Comparison of ENCODE assay signal across 8 cellular contexts in genomic region chr1:155562581-155563376, GRCh38. TPM values are rescaled to one million over a fixed set of nuclear protein-coding genes. Genes with fewer than 3 reads are reported as not detected.
DNase-seq lines count a peak whose midpoint lies in the region; ATAC-seq and TF ChIP-seq lines count a peak whose summit lies in the region.

Gene ASH1L, minus strand, starts transcription at chr1:155562803. Its CDS starts 41,284 bp downstream, at chr1:155521519.

- H3K27me3 Mint-ChIP-seq in activated T-helper 2 cell treated with anti-CD3 and anti-CD28 coated beads, Interferon-gamma antibody, Interleukin-2, Interleukin-4, amounts not matched to agents 10 μg/mL and 5 μg/mL and 100 μg/mL, durations not matched to agents 14 hours and 24 hours and 36 hours (ENCODE audit: low read depth): no peaks in the 10 kb centered on the region
- H3K27me3 Mint-ChIP-seq in natural killer cell (ENCODE audit: low read depth in 2 of 2): no peaks in the 10 kb centered on the region

- TF ChIP-seq CTCF in DOHH2 (IDR thresholded peaks at IDR 0.05; ENCODE audit: low read depth, low read length, poor library complexity, severe bottlenecking) (no peak), Loucy (conservative IDR thresholded peaks at IDR 0.05; ENCODE audit: low read length) (no peak), RWPE2 (IDR thresholded peaks at IDR 0.05; ENCODE audit: poor library complexity, severe bottlenecking) (no peak), fibroblast of mammary gland (conservative IDR thresholded peaks at IDR 0.05; ENCODE audit: control insufficient read depth, insufficient read depth, low read depth, low read length) (no peak), natural killer cell (IDR thresholded peaks at IDR 0.05) (no peak)

- intact Hi-C loops in activated T-helper 2 cell treated with anti-CD3 and anti-CD28 coated beads, Interferon-gamma antibody, Interleukin-2, Interleukin-4, amounts not matched to agents 10 μg/mL and 5 μg/mL and 100 μg/mL, durations not matched to agents 14 hours and 24 hours and 36 hours (cut with micrococcal nuclease): loop anchor here (1.0 to 2.0 kb wide), 2 partner anchors 26 to 126 kb away; partner anchors contain the start of genes DAP3 and YY1AP1
- intact Hi-C loops in natural killer cell (cut with micrococcal nuclease): loop anchor here (5.0 kb wide), 2 partner anchors 240 to 1005 kb away; partner anchors contain the start of genes RUSC1 and UBE2Q1

- no peaks in the 10 kb centered on the region for H3K27me3 ChIP-seq in DOHH2 (ENCODE audit: control insufficient read depth, low read length)
- H3K27me3 ChIP-seq in Loucy (ENCODE audit: insufficient read depth, low read length, poor library complexity, severe bottlenecking): no peaks in the 10 kb centered on the region
- H3K27me3 ChIP-seq in RWPE2 (ENCODE audit: insufficient read depth, poor library complexity, severe bottlenecking): no peaks in the 10 kb centered on the region

- peak within 1 kb of the TSS; percentile 83 for H3K4me3 ChIP-seq in DOHH2 (ENCODE audit: low read length)
- H3K4me3 ChIP-seq in Loucy (ENCODE audit: low read length, poor library complexity, severe bottlenecking): peak within 1 kb of the TSS; percentile 76
- peak within 1 kb of the TSS; percentile 69 for H3K4me3 ChIP-seq in RWPE2 (ENCODE audit: severe bottlenecking)
- H3K4me3 ChIP-seq in fibroblast of mammary gland (ENCODE audit: control insufficient read depth, low read depth, low read length): peak within 1 kb of the TSS; percentile 90

- H3K9me3 ChIP-seq in DOHH2 (ENCODE audit: control insufficient read depth, insufficient read depth, low read length): no peaks in the 10 kb centered on the region
- no peaks in the 10 kb centered on the region for H3K9me3 ChIP-seq in Loucy (ENCODE audit: insufficient read depth, low read depth, low read length)
- H3K9me3 ChIP-seq in RWPE2 (ENCODE audit: severe bottlenecking): no peaks in the 10 kb centered on the region

- ATAC-seq in RWPE2 (ENCODE audit: low read depth): peak; percentile 86
- ATAC-seq in natural killer cell: peak; percentile 76 to 90 (median 80)

- peak; percentile 88 for DNase-seq in H4 (ENCODE audit: low spot score)
- DNase-seq in RWPE2 (ENCODE audit: low spot score): peak; percentile 91
- DNase-seq in activated T-helper 2 cell treated with anti-CD3 and anti-CD28 coated beads, Interferon-gamma antibody, Interleukin-2, Interleukin-4, amounts not matched to agents 10 μg/mL and 5 μg/mL and 100 μg/mL, durations not matched to agents 14 hours and 24 hours and 36 hours (ENCODE audit: low spot score): peak; percentile 87
- peak; percentile 84 for DNase-seq in fibroblast of mammary gland (ENCODE audit: low read depth)
- DNase-seq in natural killer cell: peak; percentile 91
- DNase-seq in stimulated activated naive CD4-positive, alpha-beta T cell (lab: John Stamatoyannopoulos, UW): peak; percentile 85 to 96 (median 89)

- peak within 1 kb of the TSS; percentile 99 for H3K4me3 Mint-ChIP-seq in activated T-helper 2 cell treated with anti-CD3 and anti-CD28 coated beads, Interferon-gamma antibody, Interleukin-2, Interleukin-4, amounts not matched to agents 10 μg/mL and 5 μg/mL and 100 μg/mL, durations not matched to agents 14 hours and 24 hours and 36 hours (ENCODE audit: low read depth)
- H3K4me3 Mint-ChIP-seq in natural killer cell: peak within 1 kb of the TSS; percentile 99

- no peaks in the 10 kb centered on the region for H3K9me2 ChIP-seq in DOHH2 (replicated peaks; ENCODE audit: control insufficient read depth, low read length)
- H3K9me2 ChIP-seq in Loucy (replicated peaks; ENCODE audit: low read depth, low read length): no peaks in the 10 kb centered on the region

- H4K20me1 ChIP-seq in DOHH2 (ENCODE audit: control insufficient read depth, insufficient read depth, low read depth, low read length) (peaks cover 30% of the 10 kb centered on the region), Loucy (ENCODE audit: insufficient read depth, low read length, poor library complexity, severe bottlenecking) (peaks cover 46% of the 10 kb centered on the region)

- H3F3A ChIP-seq in DOHH2 (ENCODE audit: control insufficient read depth, insufficient read depth) (no peaks in the 10 kb centered on the region), Loucy (ENCODE audit: low read depth) (peaks cover 5% of the 10 kb centered on the region; the same call in 1 of the 2 replicates)

- peaks cover 21% of the 10 kb centered on the region for H3K4me1 Mint-ChIP-seq in activated T-helper 2 cell treated with anti-CD3 and anti-CD28 coated beads, Interferon-gamma antibody, Interleukin-2, Interleukin-4, amounts not matched to agents 10 μg/mL and 5 μg/mL and 100 μg/mL, durations not matched to agents 14 hours and 24 hours and 36 hours (ENCODE audit: low read depth)
- peaks cover 31 to 49% of the 10 kb centered on the region in 2 donors for H3K4me1 Mint-ChIP-seq in natural killer cell

- H3K27ac ChIP-seq in DOHH2 (ENCODE audit: low read depth, low read length) (peak within 1 kb of the TSS; percentile 88), RWPE2 (ENCODE audit: poor library complexity, severe bottlenecking) (peak within 1 kb of the TSS; percentile 80)

- H3K4me2 ChIP-seq in DOHH2 (ENCODE audit: low read length) (peak within 1 kb of the TSS; percentile 96), Loucy (ENCODE audit: low read depth, low read length, poor library complexity, severe bottlenecking) (peak within 1 kb of the TSS; percentile 73)

- peak within 1 kb of the TSS; percentile 98 for H3K9ac ChIP-seq in Loucy (ENCODE audit: low read depth, low read length, poor library complexity, severe bottlenecking)

- H3K27ac Mint-ChIP-seq in activated T-helper 2 cell treated with anti-CD3 and anti-CD28 coated beads, Interferon-gamma antibody, Interleukin-2, Interleukin-4, amounts not matched to agents 10 μg/mL and 5 μg/mL and 100 μg/mL, durations not matched to agents 14 hours and 24 hours and 36 hours: peak within 1 kb of the TSS; percentile 99
- peak within 1 kb of the TSS; percentile 96 to 99 for H3K27ac Mint-ChIP-seq in natural killer cell

- peaks cover 32% of the 10 kb centered on the region for H3K36me3 Mint-ChIP-seq in activated T-helper 2 cell treated with anti-CD3 and anti-CD28 coated beads, Interferon-gamma antibody, Interleukin-2, Interleukin-4, amounts not matched to agents 10 μg/mL and 5 μg/mL and 100 μg/mL, durations not matched to agents 14 hours and 24 hours and 36 hours (ENCODE audit: low read depth)
- H3K36me3 Mint-ChIP-seq in natural killer cell: no peaks in the 10 kb centered on the region

- peak within 1 kb of the TSS; percentile 96 for H2AFZ ChIP-seq in Loucy (ENCODE audit: low read length)

- H3K79me2 ChIP-seq in DOHH2 (ENCODE audit: control insufficient read depth, low read length): peaks cover 98% of the 10 kb centered on the region
- peaks cover 84% of the 10 kb centered on the region for H3K79me2 ChIP-seq in Loucy (ENCODE audit: insufficient read depth, low read length)

- peaks cover 55% of the 10 kb centered on the region for H3K36me3 ChIP-seq in DOHH2 (ENCODE audit: control insufficient read depth, low read length)
- H3K36me3 ChIP-seq in Loucy (ENCODE audit: insufficient read depth, low read length): no peaks in the 10 kb centered on the region
- peaks cover 15% of the 10 kb centered on the region for H3K36me3 ChIP-seq in RWPE2 (ENCODE audit: low read depth)

- H3K4me1 ChIP-seq in DOHH2 (ENCODE audit: control insufficient read depth, low read length): peaks cover 31% of the 10 kb centered on the region
- H3K4me1 ChIP-seq in Loucy (ENCODE audit: insufficient read depth, low read length, poor library complexity, severe bottlenecking): peaks cover 28% of the 10 kb centered on the region
- peaks cover 5% of the 10 kb centered on the region for H3K4me1 ChIP-seq in RWPE2 (ENCODE audit: insufficient read depth, poor library complexity, severe bottlenecking)

- H3K9me3 Mint-ChIP-seq in activated T-helper 2 cell treated with anti-CD3 and anti-CD28 coated beads, Interferon-gamma antibody, Interleukin-2, Interleukin-4, amounts not matched to agents 10 μg/mL and 5 μg/mL and 100 μg/mL, durations not matched to agents 14 hours and 24 hours and 36 hours: no peaks in the 10 kb centered on the region
- H3K9me3 Mint-ChIP-seq in natural killer cell: no peaks in the 10 kb centered on the region

RNA-seq across cellular contexts. Expression of gene ASH1L, which starts in this region (rescaled TPM):
- total RNA-seq in H4 (2014; rRNA removed; shearing (Covaris generic)): 8.8 and 11.8 TPM in 2 replicates
- 39.5 and 40.3 TPM in 2 replicates for total RNA-seq in activated T-helper 2 cell treated with anti-CD3 and anti-CD28 coated beads, Interferon-gamma antibody, Interleukin-2, Interleukin-4, amounts not matched to agents 10 μg/mL and 5 μg/mL and 100 μg/mL, durations not matched to agents 14 hours and 24 hours and 36 hours
- total RNA-seq in natural killer cell: 10 to 100 TPM; 82.2 to 99.5 (median 91.9) TPM

Comparison
In these comparisons a context has a peak if more than half of its experiments do, and no peak if none do; other contexts are left out.
1. Peak in every context shown above with its lines: DNase-seq, ATAC-seq, H3K4me3 ChIP-seq and H3K27ac ChIP-seq.